Comparison of ENCODE assay signal across 9 cellular contexts in genomic region chr12:64621257-64621942, GRCh38. TPM values are rescaled to one million over a fixed set of nuclear protein-coding genes. Genes with fewer than 3 reads are reported as not detected.
A peak's percentile ranks its signal among the peaks of the same experiment; 100 is the strongest.
DNase-seq lines count a peak whose midpoint lies in the region; ATAC-seq, FAIRE-seq and TF ChIP-seq lines count a peak whose summit lies in the region.
"Had no signal": no experiment of that assay in that cellular context is flagged by ENCODE, and none has a peak within 500 bp of the region (broad histone marks: within the 10 kb centered on the region; RNA-seq: fewer than 3 reads in every experiment).

No MANE protein-coding gene starts in this region.

- intact Hi-C loops in CD4-positive, alpha-beta memory T cell (cut with micrococcal nuclease), result no loop called here

- H3K27me3 ChIP-seq in CD4-positive, alpha-beta memory T cell (ENCODE audit: insufficient read depth, low read length), result no peaks in the 10 kb centered on the region
- H3K27me3 ChIP-seq in small intestine (ENCODE audit: control insufficient read depth in 2 of 2, insufficient read depth in 2 of 2, low read length in 2 of 2), result no peaks in the 10 kb centered on the region

- no peak overlapping the region for H3K4me3 ChIP-seq in CD4-positive, alpha-beta memory T cell (ENCODE audit: low read length in 2 of 2)
- H3K4me3 ChIP-seq in choroid plexus epithelial cell (ENCODE audit: low read depth, low read length) (no peak overlapping the region), small intestine (ENCODE audit: low read depth in 1 of 2, low read length in 2 of 2) (no peak overlapping the region)

- ATAC-seq in GM19455 (IDR thresholded peaks at IDR 0.05; ENCODE audit: unreplicated experiment), result peak; percentile 78
- peak; percentile 77 for ATAC-seq in HG03432 (IDR thresholded peaks at IDR 0.05; ENCODE audit: unreplicated experiment)
- ATAC-seq in activated CD8-positive, alpha-beta memory T cell treated with anti-CD3 and anti-CD28 coated beads, Interleukin-2, amount 10 ng/mL, durations not matched to agents 7 days and 5 days, result no peak
- ATAC-seq: HCT116 had no signal

- H3K36me3 ChIP-seq in CD4-positive, alpha-beta memory T cell (ENCODE audit: insufficient read depth, low read length), result peaks cover 8% of the 10 kb centered on the region
- no peaks in the 10 kb centered on the region for H3K36me3 ChIP-seq in small intestine (ENCODE audit: control insufficient read depth in 2 of 2, insufficient read depth in 2 of 2, low read length in 2 of 2)

- H3K4me1 Mint-ChIP-seq in CD4-positive, alpha-beta memory T cell, result peaks cover 45 to 86% (median 66%) of the 10 kb centered on the region in 4 donors
- H3K4me1 Mint-ChIP-seq in activated CD8-positive, alpha-beta memory T cell treated with anti-CD3 and anti-CD28 coated beads, Interleukin-2, amount 10 ng/mL, durations not matched to agents 7 days and 5 days, result peaks cover 37% of the 10 kb centered on the region

- H3K9me3 ChIP-seq in CD4-positive, alpha-beta memory T cell (ENCODE audit: control insufficient read depth in 1 of 2, low read length in 2 of 2), result no peaks in the 10 kb centered on the region
- H3K9me3 ChIP-seq in small intestine (ENCODE audit: control insufficient read depth, low read depth), result no peaks in the 10 kb centered on the region

- H3K4me1 ChIP-seq in CD4-positive, alpha-beta memory T cell (ENCODE audit: insufficient read depth, low read length), result peaks cover 96% of the 10 kb centered on the region
- peaks cover 2 to 17% of the 10 kb centered on the region in 2 donors for H3K4me1 ChIP-seq in small intestine (ENCODE audit: control insufficient read depth in 2 of 2, insufficient read depth in 1 of 2, low read depth in 1 of 2, low read length in 1 of 2)

- H3K27me3 Mint-ChIP-seq in CD4-positive, alpha-beta memory T cell, result no peaks in the 10 kb centered on the region
- no peaks in the 10 kb centered on the region for H3K27me3 Mint-ChIP-seq in activated CD8-positive, alpha-beta memory T cell treated with anti-CD3 and anti-CD28 coated beads, Interleukin-2, amount 10 ng/mL, durations not matched to agents 7 days and 5 days

- no peaks in the 10 kb centered on the region for H3K9me3 Mint-ChIP-seq in CD4-positive, alpha-beta memory T cell
- H3K9me3 Mint-ChIP-seq in activated CD8-positive, alpha-beta memory T cell treated with anti-CD3 and anti-CD28 coated beads, Interleukin-2, amount 10 ng/mL, durations not matched to agents 7 days and 5 days (ENCODE audit: low read depth), result no peaks in the 10 kb centered on the region

- POLR2A ChIA-PET in CD4-positive, alpha-beta memory T cell (lab: Charles Lee; ENCODE audit: partially characterized antibody), result interaction anchor here (3.9 kb wide), 1 partner anchor 12 kb away, joined by 26 read pairs; the partner anchor contains the start of gene RASSF3

- CTCF ChIA-PET in CD4-positive, alpha-beta memory T cell (lab: Charles Lee; ENCODE audit: partially characterized antibody), result interaction anchor here (1.4 kb wide), 1 partner anchor 10 kb away, joined by 4 read pairs; no protein-coding TSS in a partner anchor
- CTCF ChIA-PET in activated CD8-positive, alpha-beta memory T cell treated with anti-CD3 and anti-CD28 coated beads, Interleukin-2, amount 10 ng/mL, durations not matched to agents 7 days and 5 days (lab: Charles Lee), result interaction anchor here (2.1 kb wide), 1 partner anchor 62 kb away, joined by 7 read pairs; no protein-coding TSS in a partner anchor

- 82 to 98% (median 92%) methylated on average over 13 of the region's 13 CpGs for WGBS in small intestine, 3 donors

- H3K4me3 Mint-ChIP-seq in CD4-positive, alpha-beta memory T cell, result peak overlapping the region in 5 of 8 donors; percentile 29 to 42 (median 34)
- no peak overlapping the region for H3K4me3 Mint-ChIP-seq in activated CD8-positive, alpha-beta memory T cell treated with anti-CD3 and anti-CD28 coated beads, Interleukin-2, amount 10 ng/mL, durations not matched to agents 7 days and 5 days

- TF ChIP-seq CTCF in choroid plexus epithelial cell (conservative IDR thresholded peaks at IDR 0.05; ENCODE audit: low read depth, low read length), result no peak

- H3K27ac ChIP-seq in CD4-positive, alpha-beta memory T cell (ENCODE audit: low read depth, low read length), result no peak overlapping the region
- H3K27ac ChIP-seq in small intestine (ENCODE audit: low read depth in 1 of 2, low read length in 1 of 2), result peak overlapping the region in 1 of 2 donors; percentile 70

- peak overlapping the region in 2 of 7 donors; percentile 20 to 55 for H3K27ac Mint-ChIP-seq in CD4-positive, alpha-beta memory T cell
- no peak overlapping the region for H3K27ac Mint-ChIP-seq in activated CD8-positive, alpha-beta memory T cell treated with anti-CD3 and anti-CD28 coated beads, Interleukin-2, amount 10 ng/mL, durations not matched to agents 7 days and 5 days

- peaks cover 14 to 43% of the 10 kb centered on the region in 2 donors for H3K36me3 Mint-ChIP-seq in CD4-positive, alpha-beta memory T cell
- peaks cover 15% of the 10 kb centered on the region for H3K36me3 Mint-ChIP-seq in activated CD8-positive, alpha-beta memory T cell treated with anti-CD3 and anti-CD28 coated beads, Interleukin-2, amount 10 ng/mL, durations not matched to agents 7 days and 5 days

- DNase-seq in CD4-positive, alpha-beta memory T cell, result no peak
- peak; percentile 84 for DNase-seq in choroid plexus epithelial cell (ENCODE audit: low read depth)
- no peak for DNase-seq in small intestine
- DNase-seq in DMS 273 treated with DMSO at 0.1 percent for 48 hours (lab: John Stamatoyannopoulos, UW), result no peak
- DNase-seq in activated CD8-positive, alpha-beta memory T cell treated with anti-CD3 and anti-CD28 coated beads, Interleukin-2, amount 10 ng/mL, durations not matched to agents 7 days and 5 days, result no peak
- DNase-seq in NCI-H2107 treated with DMSO at 0.1 percent for 48 hours (lab: John Stamatoyannopoulos, UW; ENCODE audit: unreplicated experiment), result no peak

- no peak for FAIRE-seq in small intestine (lab: Jason Lieb, UNC)

RNA-seq across cellular contexts. Expression of gene RASSF3, which starts 11.1 kb away (rescaled TPM):
- 100 to 1,000 TPM; 159 TPM for total RNA-seq in CD4-positive, alpha-beta memory T cell
- 10 to 100 TPM in 1 of 2 donors, 1 to 10 TPM in 1; 5.2 to 12.3 TPM for polyA plus RNA-seq in CD4-positive, alpha-beta memory T cell
- 10 to 100 TPM; 21.6 to 23.3 (median 22.2) TPM for polyA plus RNA-seq in small intestine
- total RNA-seq in activated CD8-positive, alpha-beta memory T cell treated with anti-CD3 and anti-CD28 coated beads, Interleukin-2, amount 10 ng/mL, durations not matched to agents 7 days and 5 days, result 10 to 100 TPM; 45.5 to 61.5 TPM
